In genomic region chr2:234792566-234792965, GRCh38 we compare ENCODE assay signal across 1 cellular context.
TF ChIP-seq lines count a peak whose summit lies in the region.

No MANE protein-coding gene starts in this region.

TF ChIP-seq in WTC11, 78 proteins besides CTCF, POLR2A, EP300 and RAD21 (continued from another document):
- TF ChIP-seq IRF2 (CRISPR knock-in tag; IDR thresholded peaks at IDR 0.05; ENCODE audit: borderline replicate concordance, low read depth): no peak
